Comparison of ENCODE assay signal across 16 cellular contexts in genomic region chr2:231308631-231309414, GRCh38.
A peak's percentile ranks its signal among the peaks of the same experiment; 100 is the strongest.
DNase-seq lines count a peak whose midpoint lies in the region; ATAC-seq and TF ChIP-seq lines count a peak whose summit lies in the region.
"Had no signal": no experiment of that assay in that cellular context is flagged by ENCODE, and none has a peak within 500 bp of the region (broad histone marks: within the 10 kb centered on the region; RNA-seq: fewer than 3 reads in every experiment).

No MANE protein-coding gene starts in this region.

- no peak for ATAC-seq in HG03432 (IDR thresholded peaks at IDR 0.05; ENCODE audit: unreplicated experiment)
- ATAC-seq: CD8-positive, alpha-beta T cell; stimulated activated naive CD8-positive, alpha-beta T cell treated with anti-CD3 and anti-CD28 coated beads, Interleukin-15, amount 100 ng/mL, for 72 hours had no signal

- H3K4me3 Mint-ChIP-seq in chondrocyte (ENCODE audit: unreplicated experiment) (no peak overlapping the region), mesothelial cell of epicardium (no peak overlapping the region)
- H3K4me3 Mint-ChIP-seq: CD8-positive, alpha-beta T cell; memory B cell; stimulated activated naive CD8-positive, alpha-beta T cell treated with anti-CD3 and anti-CD28 coated beads, Interleukin-15, amount 100 ng/mL, for 72 hours had no signal

- H3K4me1 Mint-ChIP-seq in chondrocyte (ENCODE audit: low read depth) (peaks cover 21% of the 10 kb centered on the region), mesothelial cell of epicardium (no peaks in the 10 kb centered on the region)
- H3K4me1 Mint-ChIP-seq: stimulated activated naive CD8-positive, alpha-beta T cell treated with anti-CD3 and anti-CD28 coated beads, Interleukin-15, amount 100 ng/mL, for 72 hours had no signal

- DNase-seq in Daoy (ENCODE audit: low read depth) (peak; percentile 73), NCI-H226 (peak; percentile 67), chondrocyte (ENCODE audit: low spot score) (no peak), mesothelial cell of epicardium (ENCODE audit: low spot score in 2 of 2, unreplicated experiment in 2 of 2) (peak in 1 of 2 experiments; percentile 27), T-helper 9 cell (no peak), SHP77 treated with DMSO at 0.1 percent for 48 hours (lab: John Stamatoyannopoulos, UW) (no peak)
- DNase-seq in stimulated activated CD4-positive, alpha-beta T cell treated with anti-CD3 and anti-CD28 coated beads, Interleukin-15, amount 100 ng/mL, for 24 hours, result no peak
- DNase-seq: activated CD4-positive, alpha-beta T cell treated with anti-CD3 and anti-CD28 coated beads, Interleukin-2, amount 50 U/mL, for 1 hour; activated naive CD4-positive, alpha-beta T cell treated with anti-CD3 and anti-CD28 coated beads, Interleukin-2, amount 50 U/mL, for 16 hours; CD8-positive, alpha-beta T cell; heart right ventricle; MM.1S; NCI-H526 treated with DMSO at 0.1 percent for 48 hours; stimulated activated naive CD8-positive, alpha-beta T cell treated with anti-CD3 and anti-CD28 coated beads, Interleukin-15, amount 100 ng/mL, for 72 hours had no signal

- H3K27ac Mint-ChIP-seq in chondrocyte (ENCODE audit: unreplicated experiment) (peak overlapping the region; percentile 90), mesothelial cell of epicardium (peak overlapping the region; percentile 18)
- H3K27ac Mint-ChIP-seq: CD8-positive, alpha-beta T cell; memory B cell; stimulated activated naive CD8-positive, alpha-beta T cell treated with anti-CD3 and anti-CD28 coated beads, Interleukin-15, amount 100 ng/mL, for 72 hours had no signal

- H3K27me3 Mint-ChIP-seq in chondrocyte (ENCODE audit: low read depth) (no peaks in the 10 kb centered on the region), mesothelial cell of epicardium (ENCODE audit: low read depth) (no peaks in the 10 kb centered on the region)
- H3K27me3 Mint-ChIP-seq: memory B cell; stimulated activated naive CD8-positive, alpha-beta T cell treated with anti-CD3 and anti-CD28 coated beads, Interleukin-15, amount 100 ng/mL, for 72 hours had no signal

- H3K36me3 Mint-ChIP-seq in chondrocyte (ENCODE audit: low read depth) (peaks cover 30% of the 10 kb centered on the region), mesothelial cell of epicardium (peaks cover 19% of the 10 kb centered on the region)
- H3K36me3 Mint-ChIP-seq: CD8-positive, alpha-beta T cell; memory B cell had no signal

- TF ChIP-seq CTCF in chondrocyte (IDR thresholded peaks at IDR 0.05) (no peak), mesothelial cell of epicardium (IDR thresholded peaks at IDR 0.05; ENCODE audit: unreplicated experiment) (no peak)

- H3K9me3 Mint-ChIP-seq in chondrocyte (ENCODE audit: low read depth), result no peaks in the 10 kb centered on the region
- no peaks in the 10 kb centered on the region for H3K9me3 Mint-ChIP-seq in mesothelial cell of epicardium
- H3K9me3 Mint-ChIP-seq: CD8-positive, alpha-beta T cell; memory B cell; stimulated activated naive CD8-positive, alpha-beta T cell treated with anti-CD3 and anti-CD28 coated beads, Interleukin-15, amount 100 ng/mL, for 72 hours had no signal

Comparison
In these comparisons a context has a peak if more than half of its experiments do, and no peak if none do; other contexts are left out.
1. DNase-seq: peak in Daoy (single experiment) and NCI-H226 (single experiment); none in chondrocyte (single experiment), T-helper 9 cell (single experiment), stimulated activated CD4-positive, alpha-beta T cell treated with anti-CD3 and anti-CD28 coated beads, Interleukin-15, amount 100 ng/mL, for 24 hours (single experiment) and SHP77 treated with DMSO at 0.1 percent for 48 hours (single experiment).